19 cellular contexts compared by ENCODE assay signal in the genomic region with DNA sequence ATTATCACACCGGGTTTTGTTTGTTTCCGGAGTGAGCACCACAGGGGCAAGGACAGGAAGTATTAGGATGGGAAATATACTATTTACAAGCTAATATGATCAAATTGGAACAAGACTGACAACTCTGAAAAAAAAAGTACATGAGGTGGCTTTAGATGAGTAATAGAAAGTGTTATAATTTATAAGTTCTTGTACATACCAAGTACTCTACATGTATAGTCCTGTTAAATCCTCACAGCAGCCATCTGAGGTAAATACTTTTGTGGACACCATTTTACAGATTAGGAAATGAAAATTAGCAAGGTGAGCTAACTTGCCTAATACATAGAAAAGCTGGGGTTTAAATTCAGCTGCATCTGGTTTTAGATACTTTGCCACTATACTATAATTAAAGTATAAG. TPM values are rescaled to one million over a fixed set of nuclear protein-coding genes. Genes with fewer than 3 reads are reported as not detected.
A peak's percentile ranks its signal among the peaks of the same experiment; 100 is the strongest.
DNase-seq lines count a peak whose midpoint lies in the region; ATAC-seq, FAIRE-seq and TF ChIP-seq lines count a peak whose summit lies in the region.
"Had no signal": no experiment of that assay in that cellular context is flagged by ENCODE, and none has a peak within 500 bp of the region (broad histone marks: within the 10 kb centered on the region; RNA-seq: fewer than 3 reads in every experiment).

No MANE protein-coding gene starts in this region.

- peak overlapping the region; percentile 55 for H3K27ac ChIP-seq in mammary epithelial cell (ENCODE audit: insufficient read depth, low read depth, low read length)
- H3K27ac ChIP-seq in mesenchymal stem cell (ENCODE audit: low read length, poor library complexity, severe bottlenecking), result no peak overlapping the region
- H3K27ac ChIP-seq: 22Rv1, BLaER1 had no signal

- intact Hi-C loops in mammary epithelial cell (cut with micrococcal nuclease) (no loop called here), MCF 10A (cut with micrococcal nuclease) (no loop called here)

- TF ChIP-seq CTCF in mammary epithelial cell (conservative IDR thresholded peaks at IDR 0.05 in 1 of 2, IDR thresholded peaks at IDR 0.05 in 1 of 2; ENCODE audit: extremely low read depth in 1 of 2, insufficient read depth in 1 of 2, low read depth in 1 of 2, low read length in 2 of 2) (no peak), MCF 10A (IDR thresholded peaks at IDR 0.05; ENCODE audit: unreplicated experiment) (no peak), epithelial cell of esophagus (IDR thresholded peaks at IDR 0.05; ENCODE audit: insufficient read depth, low read depth, low read length, missing control alignments) (no peak)

- dilution Hi-C loops in mammary epithelial cell (cut with HindIII; ENCODE audit: low sequenced_read_pairs), result no loop called here

- H2AK5ac ChIP-seq in mesenchymal stem cell (ENCODE audit: low read length, severe bottlenecking), result no peak overlapping the region

- H3K4me3 ChIP-seq in mammary epithelial cell (replicated peaks in 1 of 3; ENCODE audit: insufficient read depth in 1 of 3, low read depth in 2 of 3, low read length in 3 of 3) (no peak overlapping the region), epithelial cell of esophagus (ENCODE audit: low read length) (no peak overlapping the region), mesenchymal stem cell (ENCODE audit: insufficient read depth in 1 of 2, low read depth in 1 of 2, low read length in 2 of 2) (no peak overlapping the region), H7 (ENCODE audit: insufficient read depth, low read depth, low read length) (no peak overlapping the region)
- H3K4me3 ChIP-seq: BLaER1 had no signal

- no peak overlapping the region for H2AFZ ChIP-seq in mammary epithelial cell (ENCODE audit: low read depth, low read length)
- no peak overlapping the region for H2AFZ ChIP-seq in mesenchymal stem cell (ENCODE audit: low read depth, low read length)

- no peak overlapping the region for H2BK15ac ChIP-seq in mesenchymal stem cell (ENCODE audit: low read depth, poor library complexity, severe bottlenecking)

- in situ Hi-C loops in mammary epithelial cell (cut with MboI; ENCODE audit: low sequenced_read_pairs in 2 of 2), result no loop called here

- H3K18ac ChIP-seq in mesenchymal stem cell (ENCODE audit: low read depth in 1 of 2, low read length in 2 of 2), result no peak overlapping the region

- H3K36me3 ChIP-seq in mammary epithelial cell (ENCODE audit: insufficient read depth, low read length), result peaks cover 7% of the 10 kb centered on the region
- H3K36me3 ChIP-seq in mesenchymal stem cell (ENCODE audit: control insufficient read depth in 1 of 2, insufficient read depth in 2 of 2, low read depth in 1 of 2, low read length in 2 of 2), result peaks cover 0 to 75% of the 10 kb centered on the region in 2 experiments
- no peaks in the 10 kb centered on the region for H3K36me3 ChIP-seq in H7 (replicated peaks; ENCODE audit: control insufficient read depth, insufficient read depth, low read length)
- H3K36me3 ChIP-seq: BLaER1 had no signal

- no peaks in the 10 kb centered on the region for H3K36me3 Mint-ChIP-seq in MCF 10A (ENCODE audit: insufficient read depth, unreplicated experiment)
- H3K36me3 Mint-ChIP-seq: CD8-positive, alpha-beta memory T cell had no signal

- H2BK120ac ChIP-seq in mesenchymal stem cell (ENCODE audit: low read depth, low read length), result no peak overlapping the region

- ATAC-seq in GM18502 (IDR thresholded peaks at IDR 0.05; ENCODE audit: poor library complexity, unreplicated experiment), result no peak
- ATAC-seq: HepG2 had no signal

- H3K9ac ChIP-seq in mammary epithelial cell (ENCODE audit: insufficient read depth, low read length) (no peak overlapping the region), mesenchymal stem cell (ENCODE audit: low read length) (peak overlapping the region; percentile 58)
- H3K9ac ChIP-seq: BLaER1 had no signal

- H3K4me3 Mint-ChIP-seq in MCF 10A (ENCODE audit: unreplicated experiment), result no peak overlapping the region
- H3K4me3 Mint-ChIP-seq: CD8-positive, alpha-beta memory T cell had no signal

- H3K27ac Mint-ChIP-seq in MCF 10A (ENCODE audit: low read depth, unreplicated experiment), result no peak overlapping the region
- H3K27ac Mint-ChIP-seq: CD8-positive, alpha-beta memory T cell had no signal

- no peak overlapping the region for H3K4ac ChIP-seq in mesenchymal stem cell (ENCODE audit: low read depth in 1 of 2, low read length in 2 of 2)

- peak overlapping the region; percentile 65 for H3K4me2 ChIP-seq in mammary epithelial cell (ENCODE audit: insufficient read depth, low read depth, low read length)
- H3K4me2 ChIP-seq in mesenchymal stem cell (ENCODE audit: low read length, poor library complexity, severe bottlenecking), result no peak overlapping the region
- H3K4me2 ChIP-seq: BLaER1 had no signal

- H2BK5ac ChIP-seq in mesenchymal stem cell (ENCODE audit: low read depth, low read length, poor library complexity, severe bottlenecking), result no peak overlapping the region

- no peaks in the 10 kb centered on the region for H3K9me3 ChIP-seq in mammary epithelial cell (replicated peaks; ENCODE audit: insufficient read depth, low read length)
- no peaks in the 10 kb centered on the region for H3K9me3 ChIP-seq in mesenchymal stem cell (ENCODE audit: control insufficient read depth, low read length)
- H3K9me3 ChIP-seq: Caco-2 had no signal

- no peak overlapping the region for H3K14ac ChIP-seq in mesenchymal stem cell (ENCODE audit: low read length in 2 of 2)

- peaks cover 24% of the 10 kb centered on the region for H3K4me1 ChIP-seq in mammary epithelial cell (ENCODE audit: insufficient read depth, low read length)
- no peaks in the 10 kb centered on the region for H3K4me1 ChIP-seq in mesenchymal stem cell (ENCODE audit: control insufficient read depth, insufficient read depth, low read depth, low read length)
- H3K4me1 ChIP-seq: BLaER1, Caco-2 had no signal

- FAIRE-seq in GM19239 (lab: Jason Lieb, UNC), result no peak
- FAIRE-seq: GM12892, H54, HepG2, HTR-8/SVneo had no signal

- H2BK12ac ChIP-seq in mesenchymal stem cell (ENCODE audit: low read length in 2 of 2), result no peak overlapping the region

- no peaks in the 10 kb centered on the region for H3K27me3 Mint-ChIP-seq in MCF 10A (ENCODE audit: insufficient read depth, unreplicated experiment)

- peaks cover 40% of the 10 kb centered on the region for H3K79me2 ChIP-seq in mammary epithelial cell (ENCODE audit: insufficient read depth, low read length)

- DNase-seq in mammary epithelial cell (peak; percentile 44), MCF 10A (ENCODE audit: unreplicated experiment) (no peak), epithelial cell of esophagus (ENCODE audit: low read depth) (peak; percentile 75), mesenchymal stem cell (no peak), GM19239 (ENCODE audit: insufficient read length, low spot score) (no peak), H7 (no peak), ureter (ENCODE audit: low spot score) (no peak)
- DNase-seq: AML-193; Caco-2; CD8-positive, alpha-beta memory T cell; DND-41; GDM1 had no signal

- no peaks in the 10 kb centered on the region for H3K9me3 Mint-ChIP-seq in MCF 10A (ENCODE audit: unreplicated experiment)
- H3K9me3 Mint-ChIP-seq: CD8-positive, alpha-beta memory T cell had no signal

- CTCF ChIA-PET in mammary epithelial cell (lab: Charles Lee; ENCODE audit: low non-redundant PET) (no interaction called here), MCF 10A (lab: Yijun Ruan, JAX) (interaction anchor here (0.7 to 2.5 kb wide), 7 partner anchors 10 to 91 kb away, joined by 3 to 17 read pairs (median 4); partner anchors contain the start of gene FAP)

- BruUV-seq in mammary epithelial cell (replicated peaks; lab: Mats Ljungman, UMichigan), result no TSS peak
- BruUV-seq in MCF 10A (replicated peaks; lab: Mats Ljungman, UMichigan), result no TSS peak

- POLR2A ChIA-PET in MCF 10A (lab: Yijun Ruan, JAX), result interaction anchor here (0.8 to 2.1 kb wide), 6 partner anchors 10 to 86 kb away, joined by 3 to 13 read pairs (median 5); partner anchors contain the start of genes FAP and IFIH1

- peaks cover 27% of the 10 kb centered on the region for H3K4me1 Mint-ChIP-seq in MCF 10A (ENCODE audit: insufficient read depth, unreplicated experiment)
- H3K4me1 Mint-ChIP-seq: CD8-positive, alpha-beta memory T cell had no signal

- no peaks in the 10 kb centered on the region for H3K79me1 ChIP-seq in mesenchymal stem cell (replicated peaks; ENCODE audit: low read length, poor library complexity, severe bottlenecking)

- H3K27me3 ChIP-seq in mammary epithelial cell (ENCODE audit: insufficient read depth, low read length), result no peaks in the 10 kb centered on the region
- H3K27me3 ChIP-seq in mesenchymal stem cell (ENCODE audit: control insufficient read depth in 1 of 2, insufficient read depth in 1 of 2, low read length in 2 of 2), result no peaks in the 10 kb centered on the region
- no peaks in the 10 kb centered on the region for H3K27me3 ChIP-seq in H7 (ENCODE audit: control insufficient read depth, insufficient read depth, low read length)
- H3K27me3 ChIP-seq: BLaER1 had no signal

- no peak overlapping the region for H4K91ac ChIP-seq in mesenchymal stem cell (ENCODE audit: low read length)

- 90% methylated on average over 2 of the region's 2 CpGs for WGBS in mammary epithelial cell (ENCODE audit: low coverage, missing lambda C conversion rate)
- 92% methylated on average over 2 of the region's 2 CpGs for WGBS in mesenchymal stem cell

- no peaks in the 10 kb centered on the region for H4K20me1 ChIP-seq in mammary epithelial cell (ENCODE audit: insufficient read depth, low read length)
- H4K20me1 ChIP-seq: BLaER1 had no signal

- no peak overlapping the region for H3K23ac ChIP-seq in mesenchymal stem cell (ENCODE audit: low read length in 2 of 2)

- no peak overlapping the region for H4K8ac ChIP-seq in mesenchymal stem cell (ENCODE audit: low read length)

RNA-seq across cellular contexts. Expression of gene FAP, which starts 11.2 kb away (rescaled TPM):
- total RNA-seq in mammary epithelial cell, result 100 to 1,000 TPM in 1 of 2 donors, 10 to 100 TPM in 1; 53.0 to 216 TPM
- polyA plus RNA-seq in mammary epithelial cell, result 25.5 TPM
- polyA minus RNA-seq in mammary epithelial cell, result 47.9 TPM
- 8.7 and 12.1 TPM in 2 replicates for total RNA-seq in MCF 10A (2022)
- 13.0 TPM for polyA plus RNA-seq in mesenchymal stem cell (2013, experiment 1 of 2)
- polyA plus RNA-seq in mesenchymal stem cell (2013, experiment 2 of 2), result 17.5 TPM
- total RNA-seq in H7 (2014; rRNA removed; shearing (Covaris generic)), result not detected in 2 replicates
- total RNA-seq in ureter, result 3.0 TPM
- total RNA-seq: Caco-2; CD8-positive, alpha-beta memory T cell; HepG2 had no signal
- polyA plus RNA-seq: CD8-positive, alpha-beta memory T cell; HepG2 had no signal

Comparison
In these comparisons a context has a peak if more than half of its experiments do, and no peak if none do; other contexts are left out.
1. DNase-seq: peak in mammary epithelial cell (single experiment) and epithelial cell of esophagus (single experiment); none in MCF 10A (single experiment), mesenchymal stem cell (single experiment), GM19239 (single experiment), H7 (single experiment) and ureter (single experiment).